ENCODE assay signal across 17 cellular contexts in the genomic region with DNA sequence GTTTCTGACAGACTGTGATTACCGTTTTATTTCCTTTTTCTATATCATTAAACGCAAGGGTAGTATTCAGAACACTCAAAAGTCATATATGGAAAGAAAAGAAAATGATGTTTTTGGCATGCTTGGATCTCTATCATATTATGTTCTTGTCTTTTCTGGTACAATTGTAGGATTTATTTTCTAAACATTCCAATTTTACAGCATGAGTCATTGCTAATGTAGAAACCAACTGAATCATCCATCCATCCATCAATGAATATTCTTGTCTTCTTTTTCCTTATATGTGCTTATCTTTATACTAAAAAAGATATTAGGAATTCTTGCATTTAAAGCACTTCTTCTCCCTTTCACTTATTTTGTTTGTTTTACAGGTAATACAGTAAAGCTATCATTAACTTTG.
"Had no signal": no experiment of that assay in that cellular context is flagged by ENCODE, and none has a peak within 500 bp of the region (broad histone marks: within the 10 kb centered on the region; RNA-seq: fewer than 3 reads in every experiment).

No MANE protein-coding gene starts in this region.

- H3K27me3 Mint-ChIP-seq: activated CD4-positive, alpha-beta T cell treated with anti-CD3 and anti-CD28 coated beads, Interleukin-2, amount 10 ng/mL, durations not matched to agents 24 days and 14 days; activated naive CD8-positive, alpha-beta T cell treated with anti-CD3 and anti-CD28 coated beads, Interleukin-2, amount 10 ng/mL, durations not matched to agents 7 days and 5 days; type B pancreatic cell had no signal

- H3K9me3 ChIP-seq: neutrophil had no signal

- ATAC-seq: left ventricle myocardium superior, natural killer cell had no signal

- H3K4me3 Mint-ChIP-seq: activated CD4-positive, alpha-beta T cell treated with anti-CD3 and anti-CD28 coated beads, Interleukin-2, amount 10 ng/mL, durations not matched to agents 24 days and 14 days; activated naive CD8-positive, alpha-beta T cell treated with anti-CD3 and anti-CD28 coated beads, Interleukin-2, amount 10 ng/mL, durations not matched to agents 7 days and 5 days; natural killer cell; T-helper 2 cell treated with Interferon-gamma antibody and Interleukin-4, amounts not matched to agents 5 μg/mL and 100 μg/mL, for 36 hours; type B pancreatic cell had no signal

- DNase-seq: activated CD4-positive, alpha-beta T cell treated with anti-CD3 and anti-CD28 coated beads, Interleukin-2, amount 10 ng/mL, durations not matched to agents 24 days and 14 days; activated CD4-positive, CD25-positive, alpha-beta regulatory T cell; activated CD8-positive, alpha-beta memory T cell treated with anti-CD3 and anti-CD28 coated beads for 24 hours; activated naive CD8-positive, alpha-beta T cell treated with anti-CD3 and anti-CD28 coated beads, Interleukin-2, amount 10 ng/mL, durations not matched to agents 7 days and 5 days; aorta; dermis blood vessel endothelial cell; erythroblast; left ventricle myocardium superior; mesendoderm; natural killer cell; stimulated activated CD4-positive, alpha-beta T cell treated with anti-CD3 and anti-CD28 coated beads, Interleukin-15, amount 100 ng/mL, for 24 hours; stimulated activated CD4-positive, alpha-beta T cell treated with anti-CD3 and anti-CD28 coated beads, Interleukin-4, amount 100 ng/mL, for 1 hour; stimulated activated naive CD4-positive, alpha-beta T cell treated with Interleukin-2 at 50 U/mL for 16 hours; substantia nigra had no signal

- H3K36me3 Mint-ChIP-seq: natural killer cell, type B pancreatic cell had no signal

- H3K27ac Mint-ChIP-seq: activated CD4-positive, alpha-beta T cell treated with anti-CD3 and anti-CD28 coated beads, Interleukin-2, amount 10 ng/mL, durations not matched to agents 24 days and 14 days; activated naive CD8-positive, alpha-beta T cell treated with anti-CD3 and anti-CD28 coated beads, Interleukin-2, amount 10 ng/mL, durations not matched to agents 7 days and 5 days; natural killer cell; T-helper 2 cell treated with Interferon-gamma antibody and Interleukin-4, amounts not matched to agents 5 μg/mL and 100 μg/mL, for 36 hours; type B pancreatic cell had no signal
